Comparison of ENCODE assay signal across 1 cellular context in genomic region chr17:35804658-35805192, GRCh38.
A peak's percentile ranks its signal among the peaks of the same experiment; 100 is the strongest.
TF ChIP-seq lines count a peak whose summit lies in the region.

No MANE protein-coding gene starts in this region.

TF ChIP-seq in GM12878, 131 proteins besides CTCF, POLR2A, EP300 and RAD21:
- TF ChIP-seq IRF4 (IDR thresholded peaks at IDR 0.05; ENCODE audit: low read depth, low read length): peak; percentile 77
- TF ChIP-seq ZNF384 (IDR thresholded peaks at IDR 0.05; ENCODE audit: borderline replicate concordance, low read depth, low read length): peak; percentile 46; the same call in 1 of the 2 replicates
- TF ChIP-seq SMARCA5 (IDR thresholded peaks at IDR 0.05): peak; percentile 83
- no peak for TF ChIP-seq ZNF592 (IDR thresholded peaks at IDR 0.05)
- TF ChIP-seq ESRRA (IDR thresholded peaks at IDR 0.05; ENCODE audit: low read length): no peak
- peak; percentile 54; the same call in 1 of the 2 replicates for TF ChIP-seq FOXM1 (IDR thresholded peaks at IDR 0.05; ENCODE audit: low read depth, low read length)
- TF ChIP-seq SMC3 (IDR thresholded peaks at IDR 0.05; ENCODE audit: borderline replicate concordance, low read length): peak; percentile 73; the same call in 1 of the 2 replicates
- TF ChIP-seq KDM1A (IDR thresholded peaks at IDR 0.05; ENCODE audit: borderline replicate concordance): no peak
- peak; percentile 68 for TF ChIP-seq YY1 (IDR thresholded peaks at IDR 0.05; ENCODE audit: low read depth, low read length)
- no peak for TF ChIP-seq PRDM15 (CRISPR knock-in tag; IDR thresholded peaks at IDR 0.05)
- peak; percentile 34; the same call in 1 of the 2 replicates for TF ChIP-seq RUNX3 (IDR thresholded peaks at IDR 0.05; ENCODE audit: low read length)
